ENCODE assay signal across 13 cellular contexts in genomic region chr12:110545812-110546211, GRCh38. TPM values are rescaled to one million over a fixed set of nuclear protein-coding genes. Genes with fewer than 3 reads are reported as not detected.
DNase-seq lines count a peak whose midpoint lies in the region; ATAC-seq, FAIRE-seq and TF ChIP-seq lines count a peak whose summit lies in the region.
"Had no signal": no experiment of that assay in that cellular context is flagged by ENCODE, and none has a peak within 500 bp of the region (broad histone marks: within the 10 kb centered on the region; RNA-seq: fewer than 3 reads in every experiment).

No MANE protein-coding gene starts in this region.

- no peaks in the 10 kb centered on the region for H3K9me3 ChIP-seq in heart left ventricle
- no peaks in the 10 kb centered on the region for H3K9me3 ChIP-seq in adipocyte (ENCODE audit: control insufficient read depth, low read length)
- H3K9me3 ChIP-seq in transverse colon: no peaks in the 10 kb centered on the region
- H3K9me3 ChIP-seq in Karpas-422 (ENCODE audit: low read length): no peaks in the 10 kb centered on the region
- H3K9me3 ChIP-seq: tibial nerve had no signal

- no peak overlapping the region for H3K4me2 ChIP-seq in Karpas-422 (ENCODE audit: low read depth, low read length, poor library complexity, severe bottlenecking)

- FAIRE-seq in frontal cortex (lab: Jason Lieb, UNC): no peak

- TF ChIP-seq CTCF in heart left ventricle (IDR thresholded peaks at IDR 0.05): no peak
- no peak for TF ChIP-seq CTCF in transverse colon (IDR thresholded peaks at IDR 0.05)

- no peak for TF ChIP-seq EP300 in transverse colon (IDR thresholded peaks at IDR 0.05; ENCODE audit: low read depth)

- TF ChIP-seq POLR2A in heart left ventricle (IDR thresholded peaks at IDR 0.05): no peak
- no peak for TF ChIP-seq POLR2A in transverse colon (IDR thresholded peaks at IDR 0.05)

- peak overlapping the region; percentile 60 for H3K9ac ChIP-seq in adipocyte (ENCODE audit: low read length)
- no peak overlapping the region for H3K9ac ChIP-seq in Karpas-422 (ENCODE audit: low read length)

- H3K27me3 ChIP-seq in heart left ventricle: no peaks in the 10 kb centered on the region
- H3K27me3 ChIP-seq in adipocyte (replicated peaks; ENCODE audit: control insufficient read depth, insufficient read depth, low read length): no peaks in the 10 kb centered on the region
- H3K27me3 ChIP-seq in transverse colon: no peaks in the 10 kb centered on the region
- no peaks in the 10 kb centered on the region for H3K27me3 ChIP-seq in Karpas-422 (ENCODE audit: low read length)
- H3K27me3 ChIP-seq: tibial nerve had no signal

- no peak overlapping the region for H2AFZ ChIP-seq in Karpas-422 (ENCODE audit: low read length)

- intact Hi-C loops in heart left ventricle (cut with DNase I) (loop anchor here in 3 of 10 donors (5.0 kb wide), 1 partner anchor 36 kb away; the partner anchor contains the start of gene PPTC7 (in 3 of the 3)), left ventricle myocardium superior (cut with micrococcal nuclease) (no loop called here), transverse colon (cut with DNase I; ENCODE audit: low total_unique reads) (no loop called here)

- H3K79me2 ChIP-seq in Karpas-422 (ENCODE audit: low read length): peaks cover 84% of the 10 kb centered on the region

- peak in 1 of 4 donors; percentile 8 for ATAC-seq in heart left ventricle
- no peak for ATAC-seq in left ventricle myocardium superior
- ATAC-seq in HG03039 (IDR thresholded peaks at IDR 0.05; ENCODE audit: unreplicated experiment): no peak

- no peak for DNase-seq in heart left ventricle
- DNase-seq in left ventricle myocardium superior: no peak
- no peak for DNase-seq in adipocyte (ENCODE audit: low read depth)
- peak; percentile 49 for DNase-seq in iris pigment epithelial cell (ENCODE audit: low read depth)
- no peak for DNase-seq in transverse colon
- no peak for DNase-seq in Karpas-422
- no peak for DNase-seq in frontal cortex (ENCODE audit: low spot score in 2 of 2)
- DNase-seq: activated gamma-delta T cell treated with Interleukin-2 at 50 U/mL for 16 hours, MM.1S, NCI-H345, RPMI8226 had no signal

- no peak overlapping the region for H3K4me3 ChIP-seq in heart left ventricle
- peak overlapping the region; percentile 15 for H3K4me3 ChIP-seq in adipocyte (ENCODE audit: low read length)
- no peak overlapping the region for H3K4me3 ChIP-seq in transverse colon
- H3K4me3 ChIP-seq in Karpas-422 (ENCODE audit: low read length): no peak overlapping the region
- H3K4me3 ChIP-seq: tibial nerve had no signal

- no peaks in the 10 kb centered on the region for H3K9me2 ChIP-seq in Karpas-422 (replicated peaks; ENCODE audit: insufficient read depth, low read length)

- H3K36me3 ChIP-seq in heart left ventricle: peaks cover 0 to 37% (median 17%) of the 10 kb centered on the region in 9 donors
- peaks cover 11% of the 10 kb centered on the region for H3K36me3 ChIP-seq in adipocyte (ENCODE audit: control insufficient read depth, insufficient read depth, low read length, severe bottlenecking)
- no peaks in the 10 kb centered on the region for H3K36me3 ChIP-seq in transverse colon
- H3K36me3 ChIP-seq in Karpas-422 (ENCODE audit: insufficient read depth, low read length): peaks cover 42% of the 10 kb centered on the region
- H3K36me3 ChIP-seq: tibial nerve had no signal

- peaks cover 2% of the 10 kb centered on the region; the same call in 1 of the 2 replicates for H4K20me1 ChIP-seq in Karpas-422 (ENCODE audit: insufficient read depth, low read depth, low read length)

- 57 to 75% (median 73%) methylated on average over 10 of the region's 10 CpGs for WGBS in heart left ventricle, 4 donors
- WGBS in transverse colon (ENCODE audit: low coverage in 1 of 2), 2 donors: 92 to 100% methylated on average over 1 to 10 of the region's 10 CpGs

- in situ Hi-C loops in transverse colon (cut with MboI; ENCODE audit: low pct_ligation_motif_present in 1 of 4, low pct_unique_long_range_greater_than_20kb in 1 of 4, low sequenced_read_pairs in 3 of 4): no loop called here

- H3K4me1 ChIP-seq in heart left ventricle: peaks cover 13 to 65% (median 37%) of the 10 kb centered on the region in 12 donors
- peaks cover 64% of the 10 kb centered on the region for H3K4me1 ChIP-seq in adipocyte (ENCODE audit: control insufficient read depth, insufficient read depth, low read length)
- peaks cover 34 to 68% (median 35%) of the 10 kb centered on the region in 4 donors for H3K4me1 ChIP-seq in transverse colon
- peaks cover 12% of the 10 kb centered on the region; the same call in 1 of the 2 replicates for H3K4me1 ChIP-seq in Karpas-422 (ENCODE audit: low read length)

- peak overlapping the region in 11 of 12 donors; percentile 0 to 90 (median 53) for H3K27ac ChIP-seq in heart left ventricle
- peak overlapping the region; percentile 5 to 83 (median 42) for H3K27ac ChIP-seq in transverse colon
- H3K27ac ChIP-seq in Karpas-422 (ENCODE audit: low read length): no peak overlapping the region

RNA-seq across cellular contexts. Expression of gene PPTC7, which starts 37.3 kb away (rescaled TPM):
- 100 to 1,000 TPM in 1 of 9 donors, 10 to 100 TPM in 8; 47.5 to 113 (median 72.7) TPM for total RNA-seq in heart left ventricle
- polyA plus RNA-seq in heart left ventricle: 10 to 100 TPM; 26.6 to 53.1 TPM
- total RNA-seq in left ventricle myocardium superior: 124 TPM
- 10 to 100 TPM; 25.3 to 36.4 (median 27.1) TPM for total RNA-seq in transverse colon
- 16.1 and 27.4 TPM in 2 replicates for total RNA-seq in Karpas-422 (2014; rRNA removed; shearing (Covaris generic); ENCODE audit: low replicate concordance)
- 8.2 TPM for total RNA-seq in frontal cortex

RNA-seq across cellular contexts. Expression of gene RAD9B, which starts 43.7 kb away (rescaled TPM):
- 1 to 10 TPM in 5 of 9 donors, under 1 TPM in 2, not detected in 2; 0.67 to 4.8 (median 2.4) TPM for total RNA-seq in heart left ventricle
- 10 to 100 TPM in 1 of 2 donors, under 1 TPM in 1; 0.34 to 12.0 TPM for polyA plus RNA-seq in heart left ventricle
- total RNA-seq in left ventricle myocardium superior: 0.62 TPM
- total RNA-seq in transverse colon: under 1 TPM in 2 of 4 donors, not detected in 2; 0.27 to 0.32 TPM
- total RNA-seq in Karpas-422 (2014; rRNA removed; shearing (Covaris generic); ENCODE audit: low replicate concordance): 0.32 and 1.4 TPM in 2 replicates
- total RNA-seq in frontal cortex: 1.2 TPM

RNA-seq across cellular contexts. Expression of gene VPS29, which starts 43.9 kb away (rescaled TPM):
- 100 to 1,000 TPM in 3 of 9 donors, 10 to 100 TPM in 6; 66.7 to 149 (median 89.5) TPM for total RNA-seq in heart left ventricle
- 100 to 1,000 TPM; 107 to 191 TPM for polyA plus RNA-seq in heart left ventricle
- total RNA-seq in left ventricle myocardium superior: 94.1 TPM
- 100 to 1,000 TPM in 2 of 4 donors, 10 to 100 TPM in 2; 16.3 to 142 (median 79.3) TPM for total RNA-seq in transverse colon
- 74.6 and 103 TPM in 2 replicates for total RNA-seq in Karpas-422 (2014; rRNA removed; shearing (Covaris generic); ENCODE audit: low replicate concordance)
- 106 TPM for total RNA-seq in frontal cortex
